ENCODE assay signal across 8 cellular contexts in the genomic region with DNA sequence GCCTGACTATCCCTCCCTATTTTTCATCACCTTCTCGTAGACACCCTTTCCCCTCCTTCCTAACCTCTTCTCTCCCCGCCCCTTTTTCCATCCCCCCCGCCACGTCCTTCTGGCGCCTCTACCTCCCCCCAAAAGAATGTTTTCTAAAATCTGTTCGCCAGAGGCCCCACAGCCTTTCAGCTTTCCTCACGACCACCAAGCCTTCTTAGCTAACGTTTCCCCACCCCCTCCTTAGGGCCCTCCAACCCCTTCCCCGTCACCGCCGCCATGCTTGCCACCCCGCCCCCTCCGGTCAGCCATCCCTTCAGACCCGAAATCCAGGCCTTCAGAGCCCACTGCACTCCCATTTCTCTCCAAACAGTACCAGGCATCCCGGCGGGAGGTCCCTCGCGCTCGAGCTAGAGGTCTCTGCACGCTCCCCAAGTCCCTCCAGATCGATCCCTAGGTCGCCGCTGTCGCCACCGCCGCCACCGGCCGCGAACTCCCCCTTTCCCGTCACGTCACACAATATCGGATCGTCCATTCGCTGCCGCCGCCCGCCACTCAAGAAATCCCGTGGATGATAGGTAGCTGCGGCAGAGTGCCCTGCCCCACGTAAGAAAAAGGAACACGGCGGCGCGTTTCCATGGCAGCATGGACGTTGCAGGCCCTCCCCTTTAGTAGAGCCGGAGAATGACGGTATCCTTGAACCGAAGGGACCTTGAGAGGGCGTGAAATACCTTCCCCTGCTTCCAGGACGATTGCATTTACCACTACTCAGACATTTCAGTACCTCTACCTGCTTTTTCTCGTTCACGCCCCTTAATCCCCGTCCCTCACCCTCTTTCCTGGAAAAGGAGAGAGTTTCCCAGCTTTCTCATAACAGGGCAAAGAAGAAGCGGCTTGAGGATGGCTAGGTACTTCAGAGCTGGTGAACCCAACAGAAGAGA.
DNase-seq lines count a peak whose midpoint lies in the region; ATAC-seq lines count a peak whose summit lies in the region.

A gene with protein sequence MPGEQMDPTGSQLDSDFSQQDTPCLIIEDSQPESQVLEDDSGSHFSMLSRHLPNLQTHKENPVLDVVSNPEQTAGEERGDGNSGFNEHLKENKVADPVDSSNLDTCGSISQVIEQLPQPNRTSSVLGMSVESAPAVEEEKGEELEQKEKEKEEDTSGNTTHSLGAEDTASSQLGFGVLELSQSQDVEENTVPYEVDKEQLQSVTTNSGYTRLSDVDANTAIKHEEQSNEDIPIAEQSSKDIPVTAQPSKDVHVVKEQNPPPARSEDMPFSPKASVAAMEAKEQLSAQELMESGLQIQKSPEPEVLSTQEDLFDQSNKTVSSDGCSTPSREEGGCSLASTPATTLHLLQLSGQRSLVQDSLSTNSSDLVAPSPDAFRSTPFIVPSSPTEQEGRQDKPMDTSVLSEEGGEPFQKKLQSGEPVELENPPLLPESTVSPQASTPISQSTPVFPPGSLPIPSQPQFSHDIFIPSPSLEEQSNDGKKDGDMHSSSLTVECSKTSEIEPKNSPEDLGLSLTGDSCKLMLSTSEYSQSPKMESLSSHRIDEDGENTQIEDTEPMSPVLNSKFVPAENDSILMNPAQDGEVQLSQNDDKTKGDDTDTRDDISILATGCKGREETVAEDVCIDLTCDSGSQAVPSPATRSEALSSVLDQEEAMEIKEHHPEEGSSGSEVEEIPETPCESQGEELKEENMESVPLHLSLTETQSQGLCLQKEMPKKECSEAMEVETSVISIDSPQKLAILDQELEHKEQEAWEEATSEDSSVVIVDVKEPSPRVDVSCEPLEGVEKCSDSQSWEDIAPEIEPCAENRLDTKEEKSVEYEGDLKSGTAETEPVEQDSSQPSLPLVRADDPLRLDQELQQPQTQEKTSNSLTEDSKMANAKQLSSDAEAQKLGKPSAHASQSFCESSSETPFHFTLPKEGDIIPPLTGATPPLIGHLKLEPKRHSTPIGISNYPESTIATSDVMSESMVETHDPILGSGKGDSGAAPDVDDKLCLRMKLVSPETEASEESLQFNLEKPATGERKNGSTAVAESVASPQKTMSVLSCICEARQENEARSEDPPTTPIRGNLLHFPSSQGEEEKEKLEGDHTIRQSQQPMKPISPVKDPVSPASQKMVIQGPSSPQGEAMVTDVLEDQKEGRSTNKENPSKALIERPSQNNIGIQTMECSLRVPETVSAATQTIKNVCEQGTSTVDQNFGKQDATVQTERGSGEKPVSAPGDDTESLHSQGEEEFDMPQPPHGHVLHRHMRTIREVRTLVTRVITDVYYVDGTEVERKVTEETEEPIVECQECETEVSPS (N-terminal part only) (minus strand): TSS at position 484 of the 929 bp plus-strand sequence. CDS start 113 bp downstream, at position 371.

- peak; percentile 55 to 95 (median 88) for DNase-seq in C1 segment of cervical spinal cord (lab: John Stamatoyannopoulos, UW)
- peak; percentile 80 for DNase-seq in NCI-H748 treated with DMSO at 0.1 percent for 48 hours (lab: John Stamatoyannopoulos, UW)
- peak; percentile 83 to 94 for DNase-seq in activated CD4-positive, alpha-beta T cell treated with anti-CD3 and anti-CD28 coated beads, Interleukin-2, amount 50 U/mL, for 24 hours (ENCODE audit: low read depth in 1 of 2, low spot score in 1 of 2)
- peak; percentile 94 for DNase-seq in dedifferentiated amniotic fluid mesenchymal stem cell (ENCODE audit: extremely low spot score)
- DNase-seq in left kidney (ENCODE audit: low read depth, low spot score): peak; percentile 99
- peak; percentile 96 for DNase-seq in stimulated activated CD4-positive, alpha-beta T cell treated with anti-CD3 and anti-CD28 coated beads, Interleukin-1b, Interleukin-23, amount 100 ng/mL, for 48 hours

- ATAC-seq in GM19395 (IDR thresholded peaks at IDR 0.05; ENCODE audit: unreplicated experiment): peak; percentile 97
- peak; percentile 74 for ATAC-seq in HG03558 (IDR thresholded peaks at IDR 0.05; ENCODE audit: extremely low read depth, unreplicated experiment)

Comparison
In these comparisons a context has a peak if more than half of its experiments do, and no peak if none do; other contexts are left out.
1. Peak in every context shown above with its lines: DNase-seq and ATAC-seq.